In the genomic region with DNA sequence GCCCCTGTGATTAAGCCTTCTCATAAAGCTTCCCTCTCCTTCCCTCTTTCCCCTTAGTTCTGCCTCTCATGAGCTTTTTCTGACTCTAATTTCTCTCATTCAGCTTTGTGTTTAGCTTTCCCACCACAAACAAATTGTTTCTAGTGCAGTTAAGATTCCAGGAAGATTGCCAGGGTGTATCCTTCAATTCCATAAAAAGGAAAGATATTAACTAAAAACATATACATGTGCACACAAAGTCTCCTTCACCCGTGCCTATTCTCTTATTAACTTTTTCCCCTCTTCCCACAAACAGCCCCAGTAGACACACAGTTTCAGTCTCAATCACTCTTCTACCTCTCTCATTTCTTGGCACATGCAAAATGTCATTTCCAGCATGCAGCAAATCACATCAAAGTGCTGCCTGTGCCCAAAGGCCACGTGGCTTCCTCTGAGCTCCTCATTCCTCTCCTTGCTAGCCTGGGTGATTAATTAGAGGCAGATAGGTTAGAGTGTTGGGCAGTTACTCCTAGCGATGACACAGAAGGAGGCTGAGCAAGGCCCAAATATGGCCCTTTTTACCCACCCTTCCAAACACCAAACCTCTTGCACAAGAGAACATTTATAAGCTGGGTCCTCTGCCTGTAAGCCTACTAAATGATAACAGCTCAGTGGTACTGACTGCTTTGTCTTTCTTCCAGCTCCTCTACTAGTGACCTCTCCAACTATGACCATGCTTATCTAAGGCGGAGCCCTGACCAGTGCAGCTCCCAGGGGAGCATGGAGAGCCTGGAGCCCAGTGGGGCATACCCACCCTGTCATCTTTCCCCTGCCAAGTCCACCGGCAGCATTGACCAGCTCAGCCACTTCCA, we compare ENCODE assay signal across 9 cellular contexts.
DNase-seq lines count a peak whose midpoint lies in the region; ATAC-seq and TF ChIP-seq lines count a peak whose summit lies in the region.
"Had no signal": no experiment of that assay in that cellular context is flagged by ENCODE, and none has a peak within 500 bp of the region (broad histone marks: within the 10 kb centered on the region; RNA-seq: fewer than 3 reads in every experiment).

No MANE protein-coding gene starts in this region.

- TF ChIP-seq CTCF in colonic mucosa (IDR thresholded peaks at IDR 0.05) = no peak
- no peak for TF ChIP-seq CTCF in osteocyte (IDR thresholded peaks at IDR 0.05)
- TF ChIP-seq CTCF in A673 (conservative IDR thresholded peaks at IDR 0.05; ENCODE audit: low read depth, low read length) = no peak

- BruUV-seq in A673 (replicated peaks; lab: Mats Ljungman, UMichigan) = no TSS peak

- peaks cover 3% of the 10 kb centered on the region for H3K36me3 Mint-ChIP-seq in osteocyte (ENCODE audit: unreplicated experiment)

- no peaks in the 10 kb centered on the region for H3K36me3 ChIP-seq in colonic mucosa
- H3K36me3 ChIP-seq in A673 (ENCODE audit: insufficient read depth, low read length, poor library complexity, severe bottlenecking) = no peaks in the 10 kb centered on the region

- H3K27me3 ChIP-seq in colonic mucosa (no peaks in the 10 kb centered on the region), A673 (replicated peaks; ENCODE audit: insufficient read depth, low read depth, low read length, poor library complexity) (no peaks in the 10 kb centered on the region)

- no peaks in the 10 kb centered on the region for H3K27me3 Mint-ChIP-seq in osteocyte (ENCODE audit: unreplicated experiment)

- DNase-seq in EL = peak; percentile 80
- DNase-seq in colonic mucosa = no peak
- DNase-seq in osteocyte (ENCODE audit: extremely low spot score, unreplicated experiment) = no peak
- no peak for DNase-seq in A673 (ENCODE audit: low spot score)
- no peak for DNase-seq in NCI-H1092 treated with DMSO at 0.1 percent for 48 hours (lab: John Stamatoyannopoulos, UW)
- DNase-seq in NOMO-1 treated with DMSO at 0.1 percent for 48 hours (lab: John Stamatoyannopoulos, UW; ENCODE audit: unreplicated experiment) = no peak
- DNase-seq: midbrain had no signal

- peak overlapping the region; percentile 24 for H3K27ac Mint-ChIP-seq in osteocyte (ENCODE audit: unreplicated experiment)

- H3K27ac ChIP-seq in colonic mucosa = peak overlapping the region; percentile 52
- no peak overlapping the region for H3K27ac ChIP-seq in A673 (ENCODE audit: low read depth, low read length, poor library complexity, severe bottlenecking)

- H3K9ac ChIP-seq in colonic mucosa (ENCODE audit: low read depth in 2 of 2, low read length in 2 of 2) = no peak overlapping the region

- POLR2A ChIA-PET in A673 (lab: Charles Lee; ENCODE audit: low non-redundant PET) = no interaction called here

- H3K9me3 ChIP-seq in colonic mucosa (no peaks in the 10 kb centered on the region), A673 (ENCODE audit: low read depth, low read length, poor library complexity, severe bottlenecking) (no peaks in the 10 kb centered on the region)

- intact Hi-C loops in colonic mucosa (cut with DNase I) (no loop called here), A673 (cut with micrococcal nuclease; ENCODE audit: unreplicated experiment) (no loop called here)

- no peak overlapping the region for H3K4me3 ChIP-seq in colonic mucosa
- H3K4me3 ChIP-seq in A673 (ENCODE audit: low read depth, low read length, poor library complexity, severe bottlenecking) = no peak overlapping the region

- H3K4me1 ChIP-seq in colonic mucosa = no peaks in the 10 kb centered on the region
- no peaks in the 10 kb centered on the region for H3K4me1 ChIP-seq in A673 (ENCODE audit: insufficient read depth, low read length, poor library complexity, severe bottlenecking)

- H3K9me3 Mint-ChIP-seq in osteocyte (ENCODE audit: unreplicated experiment) = no peaks in the 10 kb centered on the region

- CTCF ChIA-PET in A673 (lab: Charles Lee) = no interaction called here

- no peak overlapping the region for H3K4me3 Mint-ChIP-seq in osteocyte (ENCODE audit: unreplicated experiment)

- ATAC-seq in HG02759 (IDR thresholded peaks at IDR 0.05; ENCODE audit: unreplicated experiment) = peak; percentile 66
- no peak for ATAC-seq in GM21515 (IDR thresholded peaks at IDR 0.05; ENCODE audit: unreplicated experiment)

- H3K4me1 Mint-ChIP-seq in osteocyte (ENCODE audit: unreplicated experiment) = peaks cover 24% of the 10 kb centered on the region
